ENCODE assay signal across 1 cellular context in genomic region chr5:159402328-159402727, GRCh38.
TF ChIP-seq lines count a peak whose summit lies in the region.

No MANE protein-coding gene starts in this region.

TF ChIP-seq in K562, 482 proteins besides CTCF, POLR2A, EP300 and RAD21 (continued from another document):
- no peak for TF ChIP-seq FOXO4 (CRISPR knock-in tag; IDR thresholded peaks at IDR 0.05)
TF ChIP-seq in K562: peak in this region for 1.
